Comparison of ENCODE assay signal across 16 cellular contexts in genomic region chrX:121254336-121254735, GRCh38.
DNase-seq lines count a peak whose midpoint lies in the region; ATAC-seq and TF ChIP-seq lines count a peak whose summit lies in the region.
"Had no signal": no experiment of that assay in that cellular context is flagged by ENCODE, and none has a peak within 500 bp of the region (broad histone marks: within the 10 kb centered on the region; RNA-seq: fewer than 3 reads in every experiment).

No MANE protein-coding gene starts in this region.

- H3K27me3 ChIP-seq in neuronal stem cell (ENCODE audit: control insufficient read depth in 3 of 3, insufficient read depth in 3 of 3, low read depth in 1 of 3, low read length in 3 of 3): no peaks in the 10 kb centered on the region

- no peak overlapping the region for H4K8ac ChIP-seq in neuronal stem cell (ENCODE audit: low read depth, low read length)

- H3K9me3 ChIP-seq in neuronal stem cell (replicated peaks in 1 of 2; ENCODE audit: control insufficient read depth in 2 of 2, insufficient read depth in 1 of 2, low read depth in 1 of 2, low read length in 2 of 2): no peaks in the 10 kb centered on the region

- no peak for ATAC-seq in naive thymus-derived CD8-positive, alpha-beta T cell
- ATAC-seq in effector memory CD8-positive, alpha-beta T cell (replicated peaks): no peak
- no peak for ATAC-seq in stimulated activated naive B cell treated with anti-CD40 and anti-IgM and Interleukin-4, amounts not matched to agents 10 μg/mL and 1 μg/mL and 100 μg/mL, for 72 hours (replicated peaks)
- ATAC-seq: left ventricle myocardium superior had no signal

- POLR2A ChIA-PET in naive thymus-derived CD8-positive, alpha-beta T cell (lab: Charles Lee): no interaction called here

- H3K4me3 Mint-ChIP-seq in naive thymus-derived CD8-positive, alpha-beta T cell: no peak overlapping the region
- H3K4me3 Mint-ChIP-seq in effector memory CD8-positive, alpha-beta T cell: no peak overlapping the region
- H3K4me3 Mint-ChIP-seq in stimulated activated naive B cell treated with anti-CD40 and anti-IgM and Interleukin-4, amounts not matched to agents 10 μg/mL and 1 μg/mL and 100 μg/mL, for 72 hours: no peak overlapping the region
- H3K4me3 Mint-ChIP-seq: activated T-helper 1 cell treated with anti-CD3 and anti-CD28 coated beads, Interleukin-12 subunit alpha, Interleukin-12 subunit beta, Interleukin-2, Interleukin-4 antibody, amounts not matched to agents 30 ng/mL and 10 ng/mL and 1 ng/mL, durations not matched to agents 14 hours and 24 hours and 36 hours; CD8-positive, alpha-beta memory T cell had no signal

- TF ChIP-seq CTCF in choroid plexus epithelial cell (conservative IDR thresholded peaks at IDR 0.05; ENCODE audit: low read depth, low read length): peak; percentile 30

- H3K36me3 Mint-ChIP-seq in naive thymus-derived CD8-positive, alpha-beta T cell: no peaks in the 10 kb centered on the region
- no peaks in the 10 kb centered on the region for H3K36me3 Mint-ChIP-seq in effector memory CD8-positive, alpha-beta T cell (ENCODE audit: insufficient read depth)
- no peaks in the 10 kb centered on the region for H3K36me3 Mint-ChIP-seq in stimulated activated naive B cell treated with anti-CD40 and anti-IgM and Interleukin-4, amounts not matched to agents 10 μg/mL and 1 μg/mL and 100 μg/mL, for 72 hours
- H3K36me3 Mint-ChIP-seq: CD8-positive, alpha-beta memory T cell had no signal

- H2BK120ac ChIP-seq in neuronal stem cell (ENCODE audit: low read depth, low read length): no peak overlapping the region

- no peak overlapping the region for H2BK15ac ChIP-seq in neuronal stem cell (ENCODE audit: low read length)

- no peak overlapping the region for H3K23ac ChIP-seq in neuronal stem cell (ENCODE audit: low read depth, low read length, poor library complexity)

- no peaks in the 10 kb centered on the region for H3K4me1 Mint-ChIP-seq in naive thymus-derived CD8-positive, alpha-beta T cell
- no peaks in the 10 kb centered on the region for H3K4me1 Mint-ChIP-seq in effector memory CD8-positive, alpha-beta T cell (ENCODE audit: low read depth in 2 of 2)
- no peaks in the 10 kb centered on the region for H3K4me1 Mint-ChIP-seq in stimulated activated naive B cell treated with anti-CD40 and anti-IgM and Interleukin-4, amounts not matched to agents 10 μg/mL and 1 μg/mL and 100 μg/mL, for 72 hours
- H3K4me1 Mint-ChIP-seq: CD8-positive, alpha-beta memory T cell had no signal

- H3K14ac ChIP-seq in neuronal stem cell (ENCODE audit: low read length): no peak overlapping the region

- peak; percentile 60 for DNase-seq in DMS 273 (lab: John Stamatoyannopoulos, UW; ENCODE audit: unreplicated experiment)
- no peak for DNase-seq in DMS 273 treated with DMSO at 0.1 percent for 48 hours (lab: John Stamatoyannopoulos, UW)
- DNase-seq in NAMALWA (ENCODE audit: low spot score): peak; percentile 1
- DNase-seq in choroid plexus epithelial cell (ENCODE audit: low read depth): peak; percentile 2
- DNase-seq in neuronal stem cell (ENCODE audit: low spot score): no peak
- DNase-seq in naive thymus-derived CD8-positive, alpha-beta T cell: no peak
- DNase-seq in effector memory CD8-positive, alpha-beta T cell: no peak
- DNase-seq in stimulated activated naive B cell treated with anti-CD40 and anti-IgM and Interleukin-4, amounts not matched to agents 10 μg/mL and 1 μg/mL and 100 μg/mL, for 72 hours: no peak
- DNase-seq: 8988T; anterior cingulate cortex; CD8-positive, alpha-beta memory T cell; IMR-90; left ventricle myocardium superior; NCI-H2029; SW 1271 had no signal

- WGBS in neuronal stem cell (ENCODE audit: extremely low coverage in 2 of 2, insufficient read length in 2 of 2, insufficient replicate concordance in 1 of 2), 2 donors: no CpG with 5 or more reads among the region's 4 CpGs

- H3K18ac ChIP-seq in neuronal stem cell (ENCODE audit: low read length): no peak overlapping the region

- H3K27ac Mint-ChIP-seq in naive thymus-derived CD8-positive, alpha-beta T cell: no peak overlapping the region
- no peak overlapping the region for H3K27ac Mint-ChIP-seq in effector memory CD8-positive, alpha-beta T cell
- no peak overlapping the region for H3K27ac Mint-ChIP-seq in stimulated activated naive B cell treated with anti-CD40 and anti-IgM and Interleukin-4, amounts not matched to agents 10 μg/mL and 1 μg/mL and 100 μg/mL, for 72 hours
- H3K27ac Mint-ChIP-seq: activated T-helper 1 cell treated with anti-CD3 and anti-CD28 coated beads, Interleukin-12 subunit alpha, Interleukin-12 subunit beta, Interleukin-2, Interleukin-4 antibody, amounts not matched to agents 30 ng/mL and 10 ng/mL and 1 ng/mL, durations not matched to agents 14 hours and 24 hours and 36 hours; CD8-positive, alpha-beta memory T cell had no signal

- no peak overlapping the region for H3K9ac ChIP-seq in neuronal stem cell (ENCODE audit: low read depth, low read length, poor library complexity)

- no peaks in the 10 kb centered on the region for H3K36me3 ChIP-seq in neuronal stem cell (replicated peaks in 1 of 2; ENCODE audit: control insufficient read depth in 2 of 2, insufficient read depth in 2 of 2, low read length in 2 of 2)

- no peak overlapping the region for H3K4ac ChIP-seq in neuronal stem cell (ENCODE audit: low read length)

- H2BK5ac ChIP-seq in neuronal stem cell (ENCODE audit: low read length): no peak overlapping the region

- peaks cover 0 to 7% (median 0%) of the 10 kb centered on the region in 5 donors for H3K27me3 Mint-ChIP-seq in naive thymus-derived CD8-positive, alpha-beta T cell
- no peaks in the 10 kb centered on the region for H3K27me3 Mint-ChIP-seq in effector memory CD8-positive, alpha-beta T cell
- peaks cover 0 to 4% of the 10 kb centered on the region in 2 donors for H3K27me3 Mint-ChIP-seq in stimulated activated naive B cell treated with anti-CD40 and anti-IgM and Interleukin-4, amounts not matched to agents 10 μg/mL and 1 μg/mL and 100 μg/mL, for 72 hours

- no peaks in the 10 kb centered on the region for H3K79me1 ChIP-seq in neuronal stem cell (ENCODE audit: low read depth, low read length)

- H2BK12ac ChIP-seq in neuronal stem cell (ENCODE audit: low read length): no peak overlapping the region

- H3K4me3 ChIP-seq in choroid plexus epithelial cell (ENCODE audit: low read depth, low read length): no peak overlapping the region
- no peak overlapping the region for H3K4me3 ChIP-seq in neuronal stem cell (ENCODE audit: low read length in 2 of 2)

- no peaks in the 10 kb centered on the region for H3K4me1 ChIP-seq in neuronal stem cell (ENCODE audit: control insufficient read depth in 2 of 2, insufficient read depth in 1 of 2, low read depth in 1 of 2, low read length in 2 of 2)

- no peak overlapping the region for H3K4me2 ChIP-seq in neuronal stem cell (ENCODE audit: insufficient read depth, low read length, poor library complexity, severe bottlenecking)

- no peak overlapping the region for H2AK5ac ChIP-seq in neuronal stem cell (ENCODE audit: low read depth, low read length)

- H2AFZ ChIP-seq in neuronal stem cell (ENCODE audit: low read length): peak overlapping the region; percentile 23

- H4K91ac ChIP-seq in neuronal stem cell (ENCODE audit: low read depth, low read length, poor library complexity): no peak overlapping the region

- no peak overlapping the region for H3K27ac ChIP-seq in neuronal stem cell (replicated peaks; ENCODE audit: low read length)

- H3K9me3 Mint-ChIP-seq in naive thymus-derived CD8-positive, alpha-beta T cell: peaks cover 0 to 10% (median 0%) of the 10 kb centered on the region in 9 donors
- H3K9me3 Mint-ChIP-seq in effector memory CD8-positive, alpha-beta T cell: peaks cover 0 to 2% of the 10 kb centered on the region in 2 donors
- no peaks in the 10 kb centered on the region for H3K9me3 Mint-ChIP-seq in stimulated activated naive B cell treated with anti-CD40 and anti-IgM and Interleukin-4, amounts not matched to agents 10 μg/mL and 1 μg/mL and 100 μg/mL, for 72 hours
- H3K9me3 Mint-ChIP-seq: activated T-helper 1 cell treated with anti-CD3 and anti-CD28 coated beads, Interleukin-12 subunit alpha, Interleukin-12 subunit beta, Interleukin-2, Interleukin-4 antibody, amounts not matched to agents 30 ng/mL and 10 ng/mL and 1 ng/mL, durations not matched to agents 14 hours and 24 hours and 36 hours had no signal

Comparison
In these comparisons a context has a peak if more than half of its experiments do, and no peak if none do; other contexts are left out.
1. DNase-seq: peak in DMS 273 (single experiment), NAMALWA (single experiment) and choroid plexus epithelial cell (single experiment); none in DMS 273 treated with DMSO at 0.1 percent for 48 hours (single experiment), neuronal stem cell (single experiment), naive thymus-derived CD8-positive, alpha-beta T cell (0 of 10), effector memory CD8-positive, alpha-beta T cell (0 of 3) and stimulated activated naive B cell treated with anti-CD40 and anti-IgM and Interleukin-4, amounts not matched to agents 10 μg/mL and 1 μg/mL and 100 μg/mL, for 72 hours (single experiment).